In genomic region chrX:50704987-50705386, GRCh38 we compare ENCODE assay signal across 28 cellular contexts.
A peak's percentile ranks its signal among the peaks of the same experiment; 100 is the strongest.
DNase-seq lines count a peak whose midpoint lies in the region; ATAC-seq and TF ChIP-seq lines count a peak whose summit lies in the region.
"Had no signal": no experiment of that assay in that cellular context is flagged by ENCODE, and none has a peak within 500 bp of the region (broad histone marks: within the 10 kb centered on the region; RNA-seq: fewer than 3 reads in every experiment).

No MANE protein-coding gene starts in this region.

- peak; percentile 60 for DNase-seq in A673 (ENCODE audit: low spot score)
- DNase-seq in M059J (ENCODE audit: low read depth) = peak; percentile 39
- no peak for DNase-seq in chondrocyte (ENCODE audit: low spot score)
- peak; percentile 49 to 75 for DNase-seq in lung microvascular endothelial cell (ENCODE audit: low read depth in 2 of 2)
- no peak for DNase-seq in body of pancreas
- DNase-seq in GM19240 (ENCODE audit: insufficient read length, low spot score) = no peak
- DNase-seq: activated B cell treated with CpG ODN at 0.5 μM for 24 hours; activated CD4-positive, alpha-beta T cell treated with anti-CD3 and anti-CD28 coated beads, Interleukin-2, amount 50 U/mL, for 1 hour; activated gamma-delta T cell treated with Interleukin-2 at 50 U/mL for 16 hours; activated T-cell treated with anti-CD3 and anti-CD28 coated beads, Interleukin-2, amount 50 U/mL, for 24 hours; BE2C; CD8-positive, alpha-beta memory T cell; dorsolateral prefrontal cortex; HCEC 1CT; hippocampal formation; mammary epithelial cell; NCI-H146; NCI-H82; nephron progenitor cell; pancreas; retina; stimulated activated CD4-positive, alpha-beta T cell treated with anti-CD3 and anti-CD28 coated beads, Interleukin-1b, Interleukin-23, amount 100 ng/mL, for 48 hours; stimulated activated naive CD8-positive, alpha-beta T cell treated with anti-CD3 and anti-CD28 coated beads, Interleukin-15, Interleukin-2, amounts not matched to agents 100 U/mL and 50 U/mL, for 24 hours; T-cell had no signal

- POLR2A ChIA-PET in A673 (lab: Charles Lee; ENCODE audit: low non-redundant PET) = no interaction called here

- 27 to 54% methylated on average over 2 of the region's 2 CpGs for WGBS in body of pancreas, 2 donors

- H3K27me3 ChIP-seq in A673 (replicated peaks; ENCODE audit: insufficient read depth, low read depth, low read length, poor library complexity) (no peaks in the 10 kb centered on the region), body of pancreas (no peaks in the 10 kb centered on the region)
- H3K27me3 ChIP-seq: BE2C had no signal

- H3K27ac ChIP-seq in A673 (ENCODE audit: low read depth, low read length, poor library complexity, severe bottlenecking) = peak overlapping the region; percentile 92
- H3K27ac ChIP-seq in body of pancreas = no peak overlapping the region
- H3K27ac ChIP-seq: dorsolateral prefrontal cortex, pancreas, RWPE1 had no signal

- intact Hi-C loops in A673 (cut with micrococcal nuclease; ENCODE audit: unreplicated experiment) = no loop called here
- intact Hi-C loops in body of pancreas (cut with DNase I) = no loop called here

- no peak for TF ChIP-seq CTCF in A673 (conservative IDR thresholded peaks at IDR 0.05; ENCODE audit: low read depth, low read length)
- TF ChIP-seq CTCF in chondrocyte (IDR thresholded peaks at IDR 0.05) = no peak
- TF ChIP-seq CTCF in body of pancreas (IDR thresholded peaks at IDR 0.05) = no peak

- ATAC-seq in body of pancreas = no peak
- ATAC-seq in HG03354 (IDR thresholded peaks at IDR 0.05; ENCODE audit: poor library complexity, severe bottlenecking, unreplicated experiment) = no peak
- no peak for ATAC-seq in HG02870 (IDR thresholded peaks at IDR 0.05; ENCODE audit: unreplicated experiment)
- ATAC-seq: pancreas; stimulated activated naive CD8-positive, alpha-beta T cell treated with anti-CD3 and anti-CD28 coated beads, Interleukin-15, Interleukin-2, amounts not matched to agents 100 U/mL and 50 U/mL, for 24 hours; T-cell had no signal

- no TSS peak for BruUV-seq in A673 (replicated peaks; lab: Mats Ljungman, UMichigan)

- no peaks in the 10 kb centered on the region for H3K36me3 Mint-ChIP-seq in chondrocyte (ENCODE audit: low read depth)
- H3K36me3 Mint-ChIP-seq: CD8-positive, alpha-beta memory T cell; T-cell had no signal

- H3K4me1 Mint-ChIP-seq in chondrocyte (ENCODE audit: low read depth) = peaks cover 35% of the 10 kb centered on the region
- H3K4me1 Mint-ChIP-seq: activated B cell treated with CpG ODN at 0.5 μM for 24 hours; CD8-positive, alpha-beta memory T cell; T-cell had no signal

- no peak overlapping the region for H3K4me3 Mint-ChIP-seq in chondrocyte (ENCODE audit: unreplicated experiment)
- H3K4me3 Mint-ChIP-seq: activated B cell treated with CpG ODN at 0.5 μM for 24 hours; activated T-cell treated with anti-CD3 and anti-CD28 coated beads, Interleukin-2, amount 50 U/mL, for 24 hours; CD8-positive, alpha-beta memory T cell; nephron progenitor cell; T-cell had no signal

- H3K36me3 ChIP-seq in A673 (ENCODE audit: insufficient read depth, low read length, poor library complexity, severe bottlenecking) = no peaks in the 10 kb centered on the region
- H3K36me3 ChIP-seq in body of pancreas (replicated peaks in 1 of 2; ENCODE audit: insufficient read depth in 1 of 2, low read depth in 2 of 2) = no peaks in the 10 kb centered on the region
- H3K36me3 ChIP-seq: BE2C, pancreas, thoracic aorta had no signal

- no peaks in the 10 kb centered on the region for H3K27me3 Mint-ChIP-seq in chondrocyte (ENCODE audit: low read depth)

- H3K4me1 ChIP-seq in A673 (ENCODE audit: insufficient read depth, low read length, poor library complexity, severe bottlenecking) (peaks cover 76% of the 10 kb centered on the region), body of pancreas (no peaks in the 10 kb centered on the region)
- H3K4me1 ChIP-seq: BE2C, pancreas had no signal

- peak overlapping the region; percentile 63 for H3K27ac Mint-ChIP-seq in chondrocyte (ENCODE audit: unreplicated experiment)
- H3K27ac Mint-ChIP-seq: activated B cell treated with CpG ODN at 0.5 μM for 24 hours; activated T-cell treated with anti-CD3 and anti-CD28 coated beads, Interleukin-2, amount 50 U/mL, for 24 hours; CD8-positive, alpha-beta memory T cell; nephron progenitor cell; T-cell had no signal

- no peaks in the 10 kb centered on the region for H3K9me3 Mint-ChIP-seq in chondrocyte (ENCODE audit: low read depth)
- H3K9me3 Mint-ChIP-seq: activated B cell treated with CpG ODN at 0.5 μM for 24 hours; activated T-cell treated with anti-CD3 and anti-CD28 coated beads, Interleukin-2, amount 50 U/mL, for 24 hours; CD8-positive, alpha-beta memory T cell; T-cell had no signal

- CTCF ChIA-PET in A673 (lab: Charles Lee) = no interaction called here

- no peak for TF ChIP-seq POLR2A in body of pancreas (IDR thresholded peaks at IDR 0.05)

- H3K9me3 ChIP-seq in A673 (ENCODE audit: low read depth, low read length, poor library complexity, severe bottlenecking) (no peaks in the 10 kb centered on the region), body of pancreas (no peaks in the 10 kb centered on the region)
- H3K9me3 ChIP-seq: BE2C, pancreas, thoracic aorta had no signal

- H3K4me3 ChIP-seq in A673 (ENCODE audit: low read depth, low read length, poor library complexity, severe bottlenecking) (no peak overlapping the region), body of pancreas (no peak overlapping the region)
- H3K4me3 ChIP-seq: dorsolateral prefrontal cortex, pancreas, thoracic aorta had no signal

Comparison
In these comparisons a context has a peak if more than half of its experiments do, and no peak if none do; other contexts are left out.
1. DNase-seq: peak in A673 (single experiment), M059J (single experiment) and lung microvascular endothelial cell (2 of 2); none in chondrocyte (single experiment), body of pancreas (0 of 4) and GM19240 (single experiment).